1 cellular context compared by ENCODE assay signal in genomic region chr14:75295491-75296338, GRCh38.
TF ChIP-seq lines count a peak whose summit lies in the region.

No MANE protein-coding gene starts in this region.

TF ChIP-seq in H1, 55 proteins besides CTCF, POLR2A, EP300 and RAD21:
- TF ChIP-seq ZNF274 (IDR thresholded peaks at IDR 0.05; ENCODE audit: borderline replicate concordance, extremely low read depth, low read length): no peak
- peak; percentile 65 for TF ChIP-seq TAF7 (optimal IDR thresholded peaks at IDR 0.05; ENCODE audit: borderline replicate concordance, low read depth, low read length)
- peak; percentile 68; the same call in 1 of the 2 replicates for TF ChIP-seq POLR2AphosphoS5 (IDR thresholded peaks at IDR 0.05; ENCODE audit: low read depth, low read length)
- peak; percentile 63 for TF ChIP-seq TAF1 (IDR thresholded peaks at IDR 0.05; ENCODE audit: low read depth, low read length)
- peak; percentile 65; the same call in 1 of the 2 replicates for TF ChIP-seq TBP (IDR thresholded peaks at IDR 0.05; ENCODE audit: low read depth, low read length)
- peak; percentile 33; the same call in 1 of the 2 replicates for TF ChIP-seq SRF (IDR thresholded peaks at IDR 0.05; ENCODE audit: low read depth, low read length)
- peak; percentile 40; the same call in 1 of the 2 replicates for TF ChIP-seq YY1 (IDR thresholded peaks at IDR 0.05; ENCODE audit: low read depth, low read length)
- no peak for TF ChIP-seq KDM1A (IDR thresholded peaks at IDR 0.05; ENCODE audit: borderline replicate concordance, low read length)
- TF ChIP-seq RBBP5 (IDR thresholded peaks at IDR 0.05; ENCODE audit: borderline replicate concordance, low read depth, low read length): peak; percentile 47; the same call in 1 of the 2 replicates
- no peak for TF ChIP-seq ATF3 (IDR thresholded peaks at IDR 0.05; ENCODE audit: insufficient read depth, low read depth, low read length)
- TF ChIP-seq RFX5 (IDR thresholded peaks at IDR 0.05; ENCODE audit: borderline replicate concordance, low read depth, low read length): no peak
- TF ChIP-seq ASH2L (IDR thresholded peaks at IDR 0.05; ENCODE audit: low read length): no peak
- peak; percentile 48 for TF ChIP-seq MAX (IDR thresholded peaks at IDR 0.05)
